In the genomic region with DNA sequence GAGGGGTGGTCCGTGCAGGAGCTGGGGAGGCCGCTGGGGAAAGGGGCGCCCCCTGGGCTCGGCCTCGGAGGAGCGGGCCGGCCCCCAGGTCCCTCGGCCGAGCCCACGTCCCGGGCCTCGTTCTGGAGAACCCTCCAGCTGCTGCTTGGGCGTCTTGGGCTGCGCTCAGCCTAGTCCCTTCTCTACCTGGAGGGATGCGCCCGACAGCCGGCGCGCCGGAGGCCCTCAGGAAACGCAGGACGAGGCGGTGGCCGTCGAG, we compare ENCODE assay signal across 8 cellular contexts. TPM values are rescaled to one million over a fixed set of nuclear protein-coding genes. Genes with fewer than 3 reads are reported as not detected.
DNase-seq lines count a peak whose midpoint lies in the region; ATAC-seq and TF ChIP-seq lines count a peak whose summit lies in the region.

No MANE protein-coding gene starts in this region.

- no peak overlapping the region for H4K5ac ChIP-seq in mesendoderm (ENCODE audit: low read length)

- H2BK15ac ChIP-seq in mesendoderm (replicated peaks; ENCODE audit: low read depth) = no peak overlapping the region

- H3K23ac ChIP-seq in mesendoderm (ENCODE audit: low read length) = no peak overlapping the region

- DNase-seq in GM06990 (ENCODE audit: extremely low read depth, insufficient read length) = no peak
- no peak for DNase-seq in activated naive CD8-positive, alpha-beta T cell treated with anti-CD3 and anti-CD28 coated beads, Interleukin-2, amount 10 ng/mL, durations not matched to agents 7 days and 5 days
- DNase-seq in mesendoderm = no peak
- no peak for DNase-seq in occipital lobe (lab: John Stamatoyannopoulos, UW)
- DNase-seq in HK-2 (ENCODE audit: unreplicated experiment) = no peak
- DNase-seq in NCI-H1694 (lab: John Stamatoyannopoulos, UW) = no peak
- DNase-seq in endothelial cell (ENCODE audit: low spot score) = no peak

- H3K9me3 Mint-ChIP-seq in activated naive CD8-positive, alpha-beta T cell treated with anti-CD3 and anti-CD28 coated beads, Interleukin-2, amount 10 ng/mL, durations not matched to agents 7 days and 5 days = no peaks in the 10 kb centered on the region
- H3K9me3 Mint-ChIP-seq in endothelial cell (ENCODE audit: unreplicated experiment) = no peaks in the 10 kb centered on the region

- ATAC-seq in HG02884 (IDR thresholded peaks at IDR 0.05; ENCODE audit: unreplicated experiment) = peak; percentile 20
- no peak for ATAC-seq in activated naive CD8-positive, alpha-beta T cell treated with anti-CD3 and anti-CD28 coated beads, Interleukin-2, amount 10 ng/mL, durations not matched to agents 7 days and 5 days (ENCODE audit: low read depth)

- peak overlapping the region; percentile 58 for H3K4me3 Mint-ChIP-seq in activated naive CD8-positive, alpha-beta T cell treated with anti-CD3 and anti-CD28 coated beads, Interleukin-2, amount 10 ng/mL, durations not matched to agents 7 days and 5 days
- H3K4me3 Mint-ChIP-seq in endothelial cell (ENCODE audit: unreplicated experiment) = no peak overlapping the region

- no peaks in the 10 kb centered on the region for H3K79me2 ChIP-seq in mesendoderm (ENCODE audit: control insufficient read depth, insufficient read depth, low read length)

- H3K27me3 ChIP-seq in GM06990 (replicated peaks; ENCODE audit: control insufficient read depth, insufficient read depth, low read length) (no peaks in the 10 kb centered on the region), mesendoderm (ENCODE audit: insufficient read depth, low read length, poor library complexity) (no peaks in the 10 kb centered on the region)

- H3K36me3 ChIP-seq in GM06990 (ENCODE audit: control insufficient read depth, insufficient read depth, low read length) = peaks cover 2% of the 10 kb centered on the region; the same call in 1 of the 2 replicates
- H3K36me3 ChIP-seq in mesendoderm (ENCODE audit: control insufficient read depth, insufficient read depth, low read length) = no peaks in the 10 kb centered on the region

- H3K56ac ChIP-seq in mesendoderm (ENCODE audit: low read length) = peak overlapping the region; percentile 65

- no CpG with 5 or more reads among the region's 25 CpGs for WGBS in mesendoderm (ENCODE audit: extremely low coverage, insufficient coverage, low lambda C conversion rate)

- peak overlapping the region; percentile 8 for H3K4me2 ChIP-seq in mesendoderm (ENCODE audit: low read length)

- peak overlapping the region; percentile 60 for H3K9ac ChIP-seq in mesendoderm (ENCODE audit: low read length)

- no peaks in the 10 kb centered on the region for H3K27me3 Mint-ChIP-seq in activated naive CD8-positive, alpha-beta T cell treated with anti-CD3 and anti-CD28 coated beads, Interleukin-2, amount 10 ng/mL, durations not matched to agents 7 days and 5 days
- H3K27me3 Mint-ChIP-seq in endothelial cell (ENCODE audit: unreplicated experiment) = peaks cover 12% of the 10 kb centered on the region

- no peaks in the 10 kb centered on the region for H3K79me1 ChIP-seq in mesendoderm (ENCODE audit: low read length)

- H4K8ac ChIP-seq in mesendoderm (ENCODE audit: low read depth, low read length) = no peak overlapping the region

- H3K4ac ChIP-seq in mesendoderm (ENCODE audit: low read depth, low read length) = no peak overlapping the region

- no peak overlapping the region for H3K27ac ChIP-seq in mesendoderm (ENCODE audit: low read depth, low read length)

- POLR2A ChIA-PET in activated naive CD8-positive, alpha-beta T cell treated with anti-CD3 and anti-CD28 coated beads, Interleukin-2, amount 10 ng/mL, durations not matched to agents 7 days and 5 days (lab: Charles Lee) = interaction anchor here (0.7 to 2.7 kb wide), 11 partner anchors 9 to 134 kb away, joined by 3 to 24 read pairs (median 5); a partner anchor contains a TSS

- H2BK5ac ChIP-seq in mesendoderm (ENCODE audit: low read length) = no peak overlapping the region

- H3K18ac ChIP-seq in mesendoderm (ENCODE audit: low read length) = no peak overlapping the region

- H3K4me3 ChIP-seq in GM06990 (replicated peaks; ENCODE audit: low read depth, low read length) = peak overlapping the region; percentile 54
- H3K4me3 ChIP-seq in mesendoderm (ENCODE audit: low read length) = no peak overlapping the region

- H3K4me1 ChIP-seq in mesendoderm (ENCODE audit: control insufficient read depth, low read depth, low read length) = no peaks in the 10 kb centered on the region

- H2AK5ac ChIP-seq in mesendoderm (ENCODE audit: low read length) = no peak overlapping the region

- H3K36me3 Mint-ChIP-seq in activated naive CD8-positive, alpha-beta T cell treated with anti-CD3 and anti-CD28 coated beads, Interleukin-2, amount 10 ng/mL, durations not matched to agents 7 days and 5 days = peaks cover 4% of the 10 kb centered on the region
- H3K36me3 Mint-ChIP-seq in endothelial cell (ENCODE audit: low read depth, unreplicated experiment) = peaks cover 3% of the 10 kb centered on the region

- peak; percentile 17 for TF ChIP-seq CTCF in GM06990 (IDR thresholded peaks at IDR 0.05; ENCODE audit: insufficient read depth, low read length, poor library complexity, severe bottlenecking)
- no peak for TF ChIP-seq CTCF in endothelial cell (IDR thresholded peaks at IDR 0.05; ENCODE audit: unreplicated experiment)

- H3K4me1 Mint-ChIP-seq in activated naive CD8-positive, alpha-beta T cell treated with anti-CD3 and anti-CD28 coated beads, Interleukin-2, amount 10 ng/mL, durations not matched to agents 7 days and 5 days = peaks cover 28% of the 10 kb centered on the region
- peaks cover 8% of the 10 kb centered on the region for H3K4me1 Mint-ChIP-seq in endothelial cell (ENCODE audit: unreplicated experiment)

- no peak overlapping the region for H2BK120ac ChIP-seq in mesendoderm (ENCODE audit: low read depth, low read length)

- peak overlapping the region; percentile 58 for H3K27ac Mint-ChIP-seq in activated naive CD8-positive, alpha-beta T cell treated with anti-CD3 and anti-CD28 coated beads, Interleukin-2, amount 10 ng/mL, durations not matched to agents 7 days and 5 days
- no peak overlapping the region for H3K27ac Mint-ChIP-seq in endothelial cell (ENCODE audit: unreplicated experiment)

RNA-seq across cellular contexts. Expression of a gene that starts 0.3 kb away (rescaled TPM):
- 10 to 100 TPM; 44.2 to 46.2 TPM for total RNA-seq in activated naive CD8-positive, alpha-beta T cell treated with anti-CD3 and anti-CD28 coated beads, Interleukin-2, amount 10 ng/mL, durations not matched to agents 7 days and 5 days
- polyA plus RNA-seq in mesendoderm (2013, experiment 1 of 2) = 1.6 TPM
- polyA plus RNA-seq in mesendoderm (2013, experiment 2 of 2) = 1.9 TPM
- 8.0 TPM for total RNA-seq in occipital lobe
- total RNA-seq in endothelial cell (ENCODE audit: unreplicated experiment) = 11.4 TPM

RNA-seq across cellular contexts. Expression of a gene that starts 32.3 kb away (rescaled TPM):
- 10 to 100 TPM; 52.1 to 54.3 TPM for total RNA-seq in activated naive CD8-positive, alpha-beta T cell treated with anti-CD3 and anti-CD28 coated beads, Interleukin-2, amount 10 ng/mL, durations not matched to agents 7 days and 5 days
- polyA plus RNA-seq in mesendoderm (2013, experiment 1 of 2) = 27.1 TPM
- polyA plus RNA-seq in mesendoderm (2013, experiment 2 of 2) = 26.3 TPM
- total RNA-seq in occipital lobe (23.4 TPM), endothelial cell (ENCODE audit: unreplicated experiment) (19.9 TPM)

RNA-seq across cellular contexts. Expression of a gene that starts 42.5 kb away (rescaled TPM):
- total RNA-seq in activated naive CD8-positive, alpha-beta T cell treated with anti-CD3 and anti-CD28 coated beads, Interleukin-2, amount 10 ng/mL, durations not matched to agents 7 days and 5 days = under 1 TPM; 0.22 to 0.43 TPM
- not detected for polyA plus RNA-seq in mesendoderm (2013, experiment 1 of 2)
- 0.04 TPM for polyA plus RNA-seq in mesendoderm (2013, experiment 2 of 2)
- total RNA-seq in occipital lobe (0.16 TPM), endothelial cell (ENCODE audit: unreplicated experiment) (not detected)

RNA-seq across cellular contexts. Expression of a gene that starts 47.5 kb away (rescaled TPM):
- total RNA-seq in activated naive CD8-positive, alpha-beta T cell treated with anti-CD3 and anti-CD28 coated beads, Interleukin-2, amount 10 ng/mL, durations not matched to agents 7 days and 5 days = 10 to 100 TPM; 56.5 to 67.9 TPM
- 58.2 TPM for polyA plus RNA-seq in mesendoderm (2013, experiment 1 of 2)
- 58.3 TPM for polyA plus RNA-seq in mesendoderm (2013, experiment 2 of 2)
- total RNA-seq in occipital lobe (10.0 TPM), endothelial cell (ENCODE audit: unreplicated experiment) (42.3 TPM)
